ENCODE assay signal across 14 cellular contexts in the genomic region with DNA sequence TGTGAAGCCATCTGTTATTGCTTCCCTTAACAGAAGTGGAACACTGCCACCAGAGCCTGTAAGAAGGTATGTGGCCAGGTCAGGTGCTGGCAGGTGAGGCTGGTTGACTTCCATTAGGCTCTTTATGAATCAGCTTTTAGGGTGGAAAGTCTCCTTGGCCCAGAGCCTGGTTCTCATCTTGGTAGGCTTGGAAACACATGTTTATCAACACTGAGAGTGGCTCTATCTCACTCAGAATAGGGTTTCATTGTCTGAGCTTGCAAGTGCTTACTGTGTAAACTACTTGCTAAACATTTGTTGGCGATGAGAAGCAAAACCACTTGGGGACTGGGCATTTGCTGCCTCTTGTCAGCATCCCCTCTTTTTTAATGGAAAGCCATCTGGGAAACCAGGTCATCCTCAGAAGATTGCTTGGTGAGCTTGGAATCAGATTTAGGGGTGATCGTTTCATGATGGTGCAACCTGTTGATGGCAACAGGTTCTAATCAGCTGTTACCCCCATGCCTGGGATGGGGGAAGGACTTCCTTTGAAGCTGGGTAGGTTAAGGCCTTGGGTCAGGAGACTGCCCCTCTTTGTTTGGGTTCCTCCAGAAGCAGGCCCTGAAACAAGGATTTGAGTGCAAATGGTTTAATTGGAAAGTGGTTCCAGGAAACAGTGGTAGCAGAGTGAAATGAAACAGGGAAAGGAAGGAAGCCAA.
DNase-seq lines count a peak whose midpoint lies in the region; ATAC-seq and TF ChIP-seq lines count a peak whose summit lies in the region.
"Had no signal": no experiment of that assay in that cellular context is flagged by ENCODE, and none has a peak within 500 bp of the region (broad histone marks: within the 10 kb centered on the region; RNA-seq: fewer than 3 reads in every experiment).

No MANE protein-coding gene starts in this region.

- POLR2A ChIA-PET in HEK293T (lab: Yijun Ruan, JAX): no interaction called here

- H3K27me3 ChIP-seq in adrenal gland (no peaks in the 10 kb centered on the region), lower lobe of right lung (ENCODE audit: low read depth) (no peaks in the 10 kb centered on the region)
- H3K27me3 ChIP-seq: uterus had no signal

- ATAC-seq in lower lobe of right lung: peak in 1 of 2 donors; percentile 48
- ATAC-seq in HG03460 (IDR thresholded peaks at IDR 0.05; ENCODE audit: unreplicated experiment): no peak

- no peak for TF ChIP-seq CTCF in adrenal gland (IDR thresholded peaks at IDR 0.05)
- TF ChIP-seq CTCF in lower lobe of right lung (IDR thresholded peaks at IDR 0.05): no peak

- intact Hi-C loops in adrenal gland (cut with DNase I) (no loop called here), lower lobe of right lung (cut with DNase I) (no loop called here)

- DNase-seq in COLO668 (lab: John Stamatoyannopoulos, UW; ENCODE audit: unreplicated experiment): peak; percentile 8
- peak; percentile 80 for DNase-seq in NCI-H128 (lab: John Stamatoyannopoulos, UW; ENCODE audit: unreplicated experiment)
- DNase-seq in adrenal gland: no peak
- DNase-seq in lower lobe of right lung: no peak
- DNase-seq in islet precursor cell: no peak
- DNase-seq in effector CD4-positive, alpha-beta T cell: no peak
- no peak for DNase-seq in HEK293T (ENCODE audit: extremely low spot score)
- DNase-seq: AML-193; central memory CD4-positive, alpha-beta T cell; NCI-H526 treated with DMSO at 0.1 percent for 48 hours; Right ventricle myocardium superior; uterus had no signal

- no peak for TF ChIP-seq POLR2A in adrenal gland (IDR thresholded peaks at IDR 0.05)

- peak overlapping the region in 3 of 5 donors; percentile 26 to 82 (median 50) for H3K27ac ChIP-seq in adrenal gland
- peak overlapping the region; percentile 63 for H3K27ac ChIP-seq in lower lobe of right lung
- H3K27ac ChIP-seq: parathyroid adenoma had no signal

- H3K4me3 ChIP-seq in adrenal gland (no peak overlapping the region), lower lobe of right lung (no peak overlapping the region)
- H3K4me3 ChIP-seq: uterus had no signal

- 83 to 94% (median 87%) methylated on average over 2 of the region's 2 CpGs for WGBS in adrenal gland, 4 donors

- CTCF ChIA-PET in HEK293T (lab: Yijun Ruan, JAX): no interaction called here

- H3K4me1 ChIP-seq in adrenal gland (replicated peaks in 1 of 2) (peaks cover 8 to 33% of the 10 kb centered on the region in 2 donors), lower lobe of right lung (peaks cover 35% of the 10 kb centered on the region)
- H3K4me1 ChIP-seq: uterus had no signal

- H3K9me3 ChIP-seq in adrenal gland (replicated peaks in 1 of 3): no peaks in the 10 kb centered on the region
- H3K9me3 ChIP-seq in lower lobe of right lung: no peaks in the 10 kb centered on the region
- H3K9me3 ChIP-seq: uterus had no signal

- no peaks in the 10 kb centered on the region for H3K36me3 ChIP-seq in adrenal gland (replicated peaks in 1 of 2)
- H3K36me3 ChIP-seq in lower lobe of right lung: no peaks in the 10 kb centered on the region
- H3K36me3 ChIP-seq: uterus had no signal

TF ChIP-seq in HEK293T, 16 proteins besides CTCF, POLR2A, EP300 and RAD21:
- TF ChIP-seq ARNT (IDR thresholded peaks at IDR 0.05): no peak
- no peak for TF ChIP-seq FOXM1 (IDR thresholded peaks at IDR 0.05; ENCODE audit: borderline replicate concordance)
- no peak for TF ChIP-seq NFRKB (IDR thresholded peaks at IDR 0.05)
- TF ChIP-seq HDGF (IDR thresholded peaks at IDR 0.05; ENCODE audit: borderline replicate concordance): no peak
- TF ChIP-seq TARDBP (IDR thresholded peaks at IDR 0.05): no peak
- TF ChIP-seq L3MBTL2 (conservative IDR thresholded peaks at IDR 0.05): no peak
- TF ChIP-seq ZNF384 (IDR thresholded peaks at IDR 0.05): no peak
- no peak for TF ChIP-seq FOXK2 (IDR thresholded peaks at IDR 0.05)
- TF ChIP-seq SUZ12 (IDR thresholded peaks at IDR 0.05): no peak
- TF ChIP-seq BHLHE40 (IDR thresholded peaks at IDR 0.05; ENCODE audit: borderline replicate concordance): no peak
- TF ChIP-seq CTBP1 (IDR thresholded peaks at IDR 0.05; ENCODE audit: borderline replicate concordance): no peak
- TF ChIP-seq SP1 (IDR thresholded peaks at IDR 0.05): no peak
- no peak for TF ChIP-seq ELF4 (IDR thresholded peaks at IDR 0.05)

Comparison
In these comparisons a context has a peak if more than half of its experiments do, and no peak if none do; other contexts are left out.
1. DNase-seq: peak in COLO668 (single experiment) and NCI-H128 (single experiment); none in adrenal gland (0 of 7), lower lobe of right lung (single experiment), islet precursor cell (single experiment), effector CD4-positive, alpha-beta T cell (single experiment) and HEK293T (single experiment).